Comparison of ENCODE assay signal across 1 cellular context in the genomic region with DNA sequence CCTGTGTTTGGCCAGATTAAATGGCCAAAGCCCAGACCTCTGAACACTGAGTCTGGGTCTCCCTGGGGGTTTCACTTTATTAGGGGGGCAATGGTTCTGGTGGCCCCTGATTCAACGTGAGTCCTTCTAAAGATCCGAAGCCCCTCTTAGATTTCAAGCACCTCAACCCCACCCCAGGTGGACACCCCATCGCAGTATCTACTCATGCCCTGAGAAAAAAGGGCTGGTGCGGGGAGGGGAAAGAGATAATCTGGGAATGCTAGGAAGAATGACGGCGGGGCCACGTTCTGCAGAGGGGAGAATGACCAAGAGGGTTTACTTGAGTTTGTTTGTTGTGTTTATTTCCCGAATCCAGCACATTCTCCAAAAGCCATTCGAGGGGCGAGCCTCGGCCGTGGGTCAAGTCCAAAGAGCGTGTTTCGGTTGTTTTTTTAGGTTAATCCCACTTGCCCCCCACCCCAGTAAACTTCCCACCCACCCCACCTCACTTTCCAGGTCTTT.
TF ChIP-seq lines count a peak whose summit lies in the region.

No MANE protein-coding gene starts in this region.

TF ChIP-seq in GM12878, 131 proteins besides CTCF, POLR2A, EP300 and RAD21 (continued from another document):
- TF ChIP-seq, protein P1, sequence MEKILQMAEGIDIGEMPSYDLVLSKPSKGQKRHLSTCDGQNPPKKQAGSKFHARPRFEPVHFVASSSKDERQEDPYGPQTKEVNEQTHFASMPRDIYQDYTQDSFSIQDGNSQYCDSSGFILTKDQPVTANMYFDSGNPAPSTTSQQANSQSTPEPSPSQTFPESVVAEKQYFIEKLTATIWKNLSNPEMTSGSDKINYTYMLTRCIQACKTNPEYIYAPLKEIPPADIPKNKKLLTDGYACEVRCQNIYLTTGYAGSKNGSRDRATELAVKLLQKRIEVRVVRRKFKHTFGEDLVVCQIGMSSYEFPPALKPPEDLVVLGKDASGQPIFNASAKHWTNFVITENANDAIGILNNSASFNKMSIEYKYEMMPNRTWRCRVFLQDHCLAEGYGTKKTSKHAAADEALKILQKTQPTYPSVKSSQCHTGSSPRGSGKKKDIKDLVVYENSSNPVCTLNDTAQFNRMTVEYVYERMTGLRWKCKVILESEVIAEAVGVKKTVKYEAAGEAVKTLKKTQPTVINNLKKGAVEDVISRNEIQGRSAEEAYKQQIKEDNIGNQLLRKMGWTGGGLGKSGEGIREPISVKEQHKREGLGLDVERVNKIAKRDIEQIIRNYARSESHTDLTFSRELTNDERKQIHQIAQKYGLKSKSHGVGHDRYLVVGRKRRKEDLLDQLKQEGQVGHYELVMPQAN (conservative IDR thresholded peaks at IDR 0.05), result peak; percentile 57; the same call in 1 of the 2 replicates
- no peak for TF ChIP-seq CBFB (IDR thresholded peaks at IDR 0.05; ENCODE audit: low read depth)
